In genomic region chr14:68689426-68689825, GRCh38 we compare ENCODE assay signal across 2 cellular contexts.
TF ChIP-seq lines count a peak whose summit lies in the region.

No MANE protein-coding gene starts in this region.

TF ChIP-seq in SK-N-SH, 30 proteins besides CTCF, POLR2A, EP300 and RAD21 (continued from another document):
- TF ChIP-seq, protein P1, sequence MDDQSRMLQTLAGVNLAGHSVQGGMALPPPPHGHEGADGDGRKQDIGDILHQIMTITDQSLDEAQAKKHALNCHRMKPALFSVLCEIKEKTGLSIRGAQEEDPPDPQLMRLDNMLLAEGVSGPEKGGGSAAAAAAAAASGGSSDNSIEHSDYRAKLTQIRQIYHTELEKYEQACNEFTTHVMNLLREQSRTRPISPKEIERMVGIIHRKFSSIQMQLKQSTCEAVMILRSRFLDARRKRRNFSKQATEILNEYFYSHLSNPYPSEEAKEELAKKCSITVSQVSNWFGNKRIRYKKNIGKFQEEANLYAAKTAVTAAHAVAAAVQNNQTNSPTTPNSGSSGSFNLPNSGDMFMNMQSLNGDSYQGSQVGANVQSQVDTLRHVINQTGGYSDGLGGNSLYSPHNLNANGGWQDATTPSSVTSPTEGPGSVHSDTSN (IDR thresholded peaks at IDR 0.05) = no peak
- TF ChIP-seq RXRA (IDR thresholded peaks at IDR 0.05; ENCODE audit: borderline replicate concordance, low read depth) = no peak
- TF ChIP-seq, protein P2, sequence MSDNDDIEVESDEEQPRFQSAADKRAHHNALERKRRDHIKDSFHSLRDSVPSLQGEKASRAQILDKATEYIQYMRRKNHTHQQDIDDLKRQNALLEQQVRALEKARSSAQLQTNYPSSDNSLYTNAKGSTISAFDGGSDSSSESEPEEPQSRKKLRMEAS (IDR thresholded peaks at IDR 0.05; ENCODE audit: low read depth) = no peak
- TF ChIP-seq MXI1 (IDR thresholded peaks at IDR 0.05; ENCODE audit: low read depth, low read length) = no peak
- TF ChIP-seq TCF12 (IDR thresholded peaks at IDR 0.05) = no peak
- TF ChIP-seq CHD2 (IDR thresholded peaks at IDR 0.05; ENCODE audit: low read length, partially characterized antibody) = no peak
- no peak for TF ChIP-seq USF1 (IDR thresholded peaks at IDR 0.05; ENCODE audit: borderline replicate concordance, low read depth)

TF ChIP-seq in SK-N-SH treated with all-trans-retinoic acid at 6 μM for 48 hours, 23 proteins besides CTCF, POLR2A, EP300 and RAD21 (continued from another document):
- TF ChIP-seq SNAI2 (CRISPR knock-in tag; IDR thresholded peaks at IDR 0.05) (no peak), ISL1 (CRISPR knock-in tag; IDR thresholded peaks at IDR 0.05) (no peak), ESRRG (CRISPR knock-in tag; IDR thresholded peaks at IDR 0.05) (no peak)
TF ChIP-seq in SK-N-SH treated with all-trans-retinoic acid at 6 μM for 48 hours: peak in this region for 0.
